Comparison of ENCODE assay signal across 8 cellular contexts in the genomic region with DNA sequence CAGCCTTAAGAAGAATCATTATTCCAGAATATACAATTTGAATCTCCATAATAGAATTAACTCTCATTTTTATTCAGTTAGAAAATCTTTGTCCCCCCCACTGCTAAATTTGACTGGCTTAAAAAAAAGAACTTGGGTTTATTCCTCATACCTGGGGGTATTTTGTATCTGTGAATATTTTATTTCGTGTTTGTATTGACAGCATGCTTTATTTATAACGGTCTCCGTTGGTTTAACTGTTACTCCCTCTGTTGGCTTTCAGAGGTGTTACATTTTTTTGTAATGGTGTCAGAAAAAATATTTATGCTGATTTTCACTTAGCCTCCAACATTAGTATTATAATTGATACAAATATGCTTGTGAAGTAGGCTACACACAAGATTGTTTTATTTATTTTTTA.
A peak's percentile ranks its signal among the peaks of the same experiment; 100 is the strongest.
DNase-seq lines count a peak whose midpoint lies in the region; ATAC-seq, FAIRE-seq and TF ChIP-seq lines count a peak whose summit lies in the region.

No MANE protein-coding gene starts in this region.

- in situ Hi-C loops in IMR-90 (cut with MboI; ENCODE audit: low sequenced_read_pairs) (no loop called here), K562 (cut with MboI) (no loop called here)

- H2AFZ ChIP-seq in IMR-90 (replicated peaks; ENCODE audit: low read length, poor library complexity) = no peak overlapping the region
- H2AFZ ChIP-seq in K562 (ENCODE audit: low read depth, low read length) = no peak overlapping the region

- no peak for DNase-seq in D721Med (ENCODE audit: insufficient read length, low spot score)
- no peak for DNase-seq in IMR-90
- DNase-seq in K562 (ENCODE audit: extremely low read depth in 1 of 4, low spot score in 3 of 4) = peak in 3 of 4 experiments; percentile 9 to 20 (median 13)
- no peak for DNase-seq in mesothelial cell of epicardium (ENCODE audit: low spot score in 2 of 2, unreplicated experiment in 2 of 2)
- no peak for DNase-seq in amniotic stem cell (lab: John Stamatoyannopoulos, UW)
- no peak for DNase-seq in KG1 (lab: John Stamatoyannopoulos, UW)
- DNase-seq in OCI-M2 (lab: John Stamatoyannopoulos, UW; ENCODE audit: unreplicated experiment) = no peak

- H4K5ac ChIP-seq in IMR-90 (ENCODE audit: low read depth, low read length) = no peak overlapping the region

- ATAC-seq in IMR-90 (ENCODE audit: low read depth) (no peak), K562 (no peak), HG02623 (IDR thresholded peaks at IDR 0.05; ENCODE audit: unreplicated experiment) (no peak)

- H2BK120ac ChIP-seq in IMR-90 (ENCODE audit: low read depth, low read length) = no peak overlapping the region

- H3K56ac ChIP-seq in IMR-90 (ENCODE audit: extremely low read depth, insufficient read depth, low read length) = no peak overlapping the region

- TF ChIP-seq CTCF in D721Med (IDR thresholded peaks at IDR 0.05; ENCODE audit: insufficient read depth, missing control alignments) = peak; percentile 47
- TF ChIP-seq CTCF in IMR-90 (conservative IDR thresholded peaks at IDR 0.05; ENCODE audit: low read depth, low read length) = peak; percentile 22; the same call in 1 of the 2 replicates
- peak; percentile 23 to 58 (median 25); a peak in 3 of 6 replicates for TF ChIP-seq CTCF in K562 (IDR thresholded peaks at IDR 0.05 in 2 of 3, conservative IDR thresholded peaks at IDR 0.05 in 1 of 3; ENCODE audit: insufficient read depth in 2 of 3, low read depth in 1 of 3, low read length in 3 of 3)
- TF ChIP-seq CTCF in mesothelial cell of epicardium (IDR thresholded peaks at IDR 0.05; ENCODE audit: unreplicated experiment) = peak; percentile 34

- H3K79me2 ChIP-seq in K562 (ENCODE audit: control insufficient read depth, insufficient read depth, low read length) = peaks cover 70% of the 10 kb centered on the region

- CTCF ChIA-PET in IMR-90 (lab: Yijun Ruan, JAX) = interaction anchor here (0.6 kb wide), 1 partner anchor 75 kb away, joined by 3 read pairs; no protein-coding TSS in a partner anchor
- CTCF ChIA-PET in K562 (lab: Yijun Ruan, JAX; ENCODE audit: low intra/inter-chr PET ratio) = interaction anchor here (1.3 kb wide), 1 partner anchor 39 kb away, joined by 4 read pairs; a partner anchor contains a TSS

- H3K36me3 Mint-ChIP-seq in mesothelial cell of epicardium = peaks cover 12% of the 10 kb centered on the region

- FAIRE-seq in D721Med (lab: Jason Lieb, UNC) (no peak), K562 (lab: Jason Lieb, UNC) (no peak)

- H3K9ac ChIP-seq in IMR-90 (ENCODE audit: low read depth, low read length) = no peak overlapping the region
- H3K9ac ChIP-seq in K562 (ENCODE audit: insufficient read depth in 1 of 2, low read depth in 2 of 2, low read length in 2 of 2) = no peak overlapping the region

- H3K4me1 ChIP-seq in IMR-90 (ENCODE audit: control insufficient read depth, insufficient read depth, low read length) (no peaks in the 10 kb centered on the region), K562 (replicated peaks in 1 of 2; ENCODE audit: control insufficient read depth in 2 of 2, insufficient read depth in 2 of 2, low read length in 2 of 2) (peaks cover 0 to 3% of the 10 kb centered on the region in 2 experiments; a peak in 3 of 5 replicates)

- no peaks in the 10 kb centered on the region for H3K9me3 Mint-ChIP-seq in mesothelial cell of epicardium

- no peak overlapping the region for H3K4me3 Mint-ChIP-seq in mesothelial cell of epicardium

- H3K36me3 ChIP-seq in IMR-90 (ENCODE audit: control insufficient read depth, insufficient read depth, low read length) (peaks cover 8% of the 10 kb centered on the region), K562 (ENCODE audit: control insufficient read depth, insufficient read depth, low read length) (peaks cover 21% of the 10 kb centered on the region; the same call in 2 of the 3 replicates)

- no peaks in the 10 kb centered on the region for H3K27me3 ChIP-seq in IMR-90 (ENCODE audit: control insufficient read depth, insufficient read depth, low read length)
- no peaks in the 10 kb centered on the region for H3K27me3 ChIP-seq in K562 (ENCODE audit: control insufficient read depth in 2 of 2, insufficient read depth in 2 of 2, low read length in 2 of 2)

- POLR2A ChIA-PET in IMR-90 (lab: Charles Lee; ENCODE audit: unreplicated experiment) = no interaction called here
- POLR2A ChIA-PET in K562 (lab: Yijun Ruan, JAX) = interaction anchor here (0.8 kb wide), 1 partner anchor 60 kb away, joined by 3 read pairs; no protein-coding TSS in a partner anchor

- no peak overlapping the region for H3K23ac ChIP-seq in IMR-90 (ENCODE audit: low read depth, low read length)

- no peak overlapping the region for H2AK9ac ChIP-seq in IMR-90 (replicated peaks; ENCODE audit: low read depth, low read length, poor library complexity)

- no peak overlapping the region for H2BK15ac ChIP-seq in IMR-90 (ENCODE audit: low read depth, low read length)

- no peak overlapping the region for H3K18ac ChIP-seq in IMR-90 (ENCODE audit: low read depth, low read length)

- no peak for TF ChIP-seq EP300 in K562 (IDR thresholded peaks at IDR 0.05; ENCODE audit: low read length)

- H3K9me1 ChIP-seq in IMR-90 (ENCODE audit: insufficient read depth, low read length) = peaks cover 6% of the 10 kb centered on the region
- H3K9me1 ChIP-seq in K562 (ENCODE audit: control insufficient read depth, insufficient read depth, low read length) = no peaks in the 10 kb centered on the region

- no peak for TF ChIP-seq RAD21 in IMR-90 (IDR thresholded peaks at IDR 0.05; ENCODE audit: low read length)
- TF ChIP-seq RAD21 in K562 (CRISPR knock-in tag; conservative IDR thresholded peaks at IDR 0.05 in 1 of 2, IDR thresholded peaks at IDR 0.05 in 1 of 2) = peak; percentile 24 to 48

- H3K4me2 ChIP-seq in IMR-90 (ENCODE audit: low read depth, low read length) = no peak overlapping the region
- H3K4me2 ChIP-seq in K562 (ENCODE audit: insufficient read depth, low read length) = no peak overlapping the region

- peaks cover 19 to 53% of the 10 kb centered on the region in 2 experiments for H3K79me1 ChIP-seq in IMR-90 (ENCODE audit: low read depth in 1 of 2, low read length in 2 of 2)

- no peak overlapping the region for H4K8ac ChIP-seq in IMR-90 (ENCODE audit: low read depth in 2 of 2, low read length in 2 of 2)

- BruUV-seq in IMR-90 (replicated peaks; lab: Mats Ljungman, UMichigan) (no TSS peak), K562 (replicated peaks; lab: Mats Ljungman, UMichigan) (no TSS peak)

- no peak overlapping the region for H3K27ac ChIP-seq in IMR-90 (ENCODE audit: insufficient read depth, low read length)
- no peak overlapping the region for H3K27ac ChIP-seq in K562 (ENCODE audit: extremely low read depth, low read depth, low read length)

- no peaks in the 10 kb centered on the region for H3K27me3 Mint-ChIP-seq in mesothelial cell of epicardium (ENCODE audit: low read depth)

- WGBS in IMR-90 (ENCODE audit: extremely low coverage in 2 of 2, insufficient read length in 1 of 2), 2 experiments = no CpG with 5 or more reads among the region's 3 CpGs
- WGBS in K562 (ENCODE audit: insufficient coverage, low coverage, missing lambda C conversion rate) = 8% methylated on average over 3 of the region's 3 CpGs

- H3K14ac ChIP-seq in IMR-90 (replicated peaks; ENCODE audit: low read depth, low read length) = no peak overlapping the region

- H2AK5ac ChIP-seq in IMR-90 (ENCODE audit: low read depth, low read length) = no peak overlapping the region

- TF ChIP-seq POLR2A in IMR-90 (IDR thresholded peaks at IDR 0.05; ENCODE audit: low read depth, low read length) (no peak), K562 (conservative IDR thresholded peaks at IDR 0.05) (no peak)

- H3K4me3 ChIP-seq in IMR-90 (ENCODE audit: insufficient read depth, low read depth, low read length) = no peak overlapping the region
- H3K4me3 ChIP-seq in K562 = no peak overlapping the region

- H2BK5ac ChIP-seq in IMR-90 (ENCODE audit: low read depth, low read length, poor library complexity, severe bottlenecking) = no peak overlapping the region

- H2BK20ac ChIP-seq in IMR-90 (ENCODE audit: low read depth, low read length) = no peak overlapping the region

- no peak overlapping the region for H4K91ac ChIP-seq in IMR-90 (ENCODE audit: insufficient read depth, low read depth, low read length)

- H3K4me1 Mint-ChIP-seq in mesothelial cell of epicardium = peaks cover 6% of the 10 kb centered on the region

- intact Hi-C loops in IMR-90 (cut with micrococcal nuclease) = no loop called here
- intact Hi-C loops in K562 (cut with micrococcal nuclease) = loop anchor here (1.0 to 2.0 kb wide), 2 partner anchors 40 to 64 kb away; no protein-coding TSS in a partner anchor

- dilution Hi-C loops in IMR-90 (cut with HindIII; ENCODE audit: low sequenced_read_pairs, unreplicated experiment) = no loop called here

- H3K9me3 ChIP-seq in IMR-90 (ENCODE audit: control insufficient read depth, insufficient read depth, low read length) = no peaks in the 10 kb centered on the region
- H3K9me3 ChIP-seq in K562 (replicated peaks; ENCODE audit: control insufficient read depth, insufficient read depth, low read depth, low read length) = no peaks in the 10 kb centered on the region

- H3K27ac Mint-ChIP-seq in mesothelial cell of epicardium = no peak overlapping the region

- no peak overlapping the region for H3K4ac ChIP-seq in IMR-90 (ENCODE audit: low read depth, low read length)

- peaks cover 25% of the 10 kb centered on the region for H4K20me1 ChIP-seq in IMR-90 (ENCODE audit: insufficient read depth, low read length)
- H4K20me1 ChIP-seq in K562 (replicated peaks; ENCODE audit: control insufficient read depth, insufficient read depth, low read length) = 0 out of 2 replicates have a peak, but pooled peaks cover 5% of the 10 kb centered on the region

TF ChIP-seq in IMR-90, 13 proteins besides CTCF, POLR2A, EP300 and RAD21:
- TF ChIP-seq MAFK (IDR thresholded peaks at IDR 0.05; ENCODE audit: low read depth, low read length) (no peak), SMC3 (IDR thresholded peaks at IDR 0.05; ENCODE audit: low read depth, low read length) (0 out of 2 replicates have a peak, but pooled peaks have one; percentile 8), MAZ (IDR thresholded peaks at IDR 0.05; ENCODE audit: borderline replicate concordance, low read depth, low read length) (no peak)

TF ChIP-seq in K562, 482 proteins besides CTCF, POLR2A, EP300 and RAD21 (continues in another document):
- TF ChIP-seq MXI1 (IDR thresholded peaks at IDR 0.05; ENCODE audit: low read depth, low read length) (no peak), MYBL2 (IDR thresholded peaks at IDR 0.05; ENCODE audit: low read depth) (0 out of 2 replicates have a peak, but pooled peaks have one; percentile 57), MYBL2 (CRISPR knock-in tag; IDR thresholded peaks at IDR 0.05; ENCODE audit: borderline replicate concordance) (no peak), TAF15 (IDR thresholded peaks at IDR 0.05; ENCODE audit: low read depth, low read length) (no peak), FOXK2 (conservative IDR thresholded peaks at IDR 0.05 in 1 of 2, IDR thresholded peaks at IDR 0.05 in 1 of 2; ENCODE audit: low read depth in 2 of 2) (no peak), FOXM1 (IDR thresholded peaks at IDR 0.05; ENCODE audit: low read depth) (0 out of 2 replicates have a peak, but pooled peaks have one; percentile 23), FOXM1 (CRISPR knock-in tag; IDR thresholded peaks at IDR 0.05; ENCODE audit: low read depth) (no peak), ZC3H4 (CRISPR knock-in tag; IDR thresholded peaks at IDR 0.05; ENCODE audit: borderline replicate concordance) (no peak), SRSF3 (IDR thresholded peaks at IDR 0.05; ENCODE audit: insufficient read depth, low read length) (no peak)

Comparison
In these comparisons a context has a peak if more than half of its experiments do, and no peak if none do; other contexts are left out.
1. DNase-seq: peak in K562 (3 of 4); none in D721Med (single experiment), IMR-90 (single experiment), mesothelial cell of epicardium (0 of 2), amniotic stem cell (single experiment), KG1 (single experiment) and OCI-M2 (single experiment).
2. Peak in every context shown above with its lines, with median percentiles within 50 percentile points of each other: CTCF ChIP-seq.